Comparison of ENCODE assay signal across 15 cellular contexts in genomic region chr17:17004251-17004996, GRCh38. TPM values are rescaled to one million over a fixed set of nuclear protein-coding genes. Genes with fewer than 3 reads are reported as not detected.
"Had no signal": no experiment of that assay in that cellular context is flagged by ENCODE, and none has a peak within 500 bp of the region (broad histone marks: within the 10 kb centered on the region; RNA-seq: fewer than 3 reads in every experiment).

No MANE protein-coding gene starts in this region.

- H3K4me3 Mint-ChIP-seq: nephron progenitor cell; stimulated activated naive B cell treated with anti-CD40 and anti-IgM and Interleukin-4, amounts not matched to agents 10 μg/mL and 1 μg/mL and 100 μg/mL, for 72 hours had no signal

- H3K27ac ChIP-seq: colonic mucosa, ovary, vagina had no signal

- H3K4me3 ChIP-seq: colonic mucosa, ovary, tibial artery, vagina had no signal

- H3K9me3 ChIP-seq: colonic mucosa, ovary, tibial artery, vagina had no signal

- H3K9me3 Mint-ChIP-seq: activated naive CD4-positive, alpha-beta T cell treated with anti-CD3 and anti-CD28 coated beads, Interleukin-2, amount 50 U/mL, for 72 hours; nephron progenitor cell; stimulated activated naive B cell treated with anti-CD40 and anti-IgM and Interleukin-4, amounts not matched to agents 10 μg/mL and 1 μg/mL and 100 μg/mL, for 72 hours had no signal

- H3K36me3 Mint-ChIP-seq: activated naive CD4-positive, alpha-beta T cell treated with anti-CD3 and anti-CD28 coated beads, Interleukin-2, amount 50 U/mL, for 72 hours had no signal

- H3K36me3 ChIP-seq: colonic mucosa, ovary, tibial artery, vagina had no signal

- H3K27me3 ChIP-seq: colonic mucosa, ovary, tibial artery, vagina had no signal

- H3K27me3 Mint-ChIP-seq: stimulated activated naive B cell treated with anti-CD40 and anti-IgM and Interleukin-4, amounts not matched to agents 10 μg/mL and 1 μg/mL and 100 μg/mL, for 72 hours had no signal

- H3K4me1 ChIP-seq: colonic mucosa had no signal

- H3K27ac Mint-ChIP-seq: activated naive CD4-positive, alpha-beta T cell treated with anti-CD3 and anti-CD28 coated beads, Interleukin-2, amount 50 U/mL, for 72 hours; nephron progenitor cell; stimulated activated naive B cell treated with anti-CD40 and anti-IgM and Interleukin-4, amounts not matched to agents 10 μg/mL and 1 μg/mL and 100 μg/mL, for 72 hours had no signal

- ATAC-seq: activated naive CD4-positive, alpha-beta T cell treated with anti-CD3 and anti-CD28 coated beads, Interleukin-2, amount 50 U/mL, for 72 hours; esophagus mucosa; stimulated activated naive B cell treated with anti-CD40 and anti-IgM and Interleukin-4, amounts not matched to agents 10 μg/mL and 1 μg/mL and 100 μg/mL, for 72 hours had no signal

- DNase-seq: activated CD4-positive, CD25-positive, alpha-beta regulatory T cell treated with anti-CD3 and anti-CD28 coated beads, Interleukin-2, amount 50 U/mL, for 72 hours; activated gamma-delta T cell; central memory CD4-positive, alpha-beta T cell; colonic mucosa; mesendoderm; nephron progenitor cell; stimulated activated CD4-positive, alpha-beta T cell treated with anti-CD3 and anti-CD28 coated beads, Interleukin-2, amount 100 ng/mL, for 48 hours; stimulated activated naive B cell treated with anti-CD40 and anti-IgM and Interleukin-4, amounts not matched to agents 10 μg/mL and 1 μg/mL and 100 μg/mL, for 72 hours; T-helper 1 cell had no signal

RNA-seq across cellular contexts. Expression of gene TNFRSF13B, which starts 32.5 kb away (rescaled TPM):
- total RNA-seq: activated naive CD4-positive, alpha-beta T cell treated with anti-CD3 and anti-CD28 coated beads, Interleukin-2, amount 50 U/mL, for 72 hours; ovary; subcutaneous adipose tissue; vagina had no signal
